In genomic region chr4:8047837-8048678, GRCh38 we compare ENCODE assay signal across 1 cellular context.
TF ChIP-seq lines count a peak whose summit lies in the region.

No MANE protein-coding gene starts in this region.

TF ChIP-seq in GM23338, 12 proteins besides CTCF, POLR2A, EP300 and RAD21 (continued from another document):
- TF ChIP-seq, protein P1, sequence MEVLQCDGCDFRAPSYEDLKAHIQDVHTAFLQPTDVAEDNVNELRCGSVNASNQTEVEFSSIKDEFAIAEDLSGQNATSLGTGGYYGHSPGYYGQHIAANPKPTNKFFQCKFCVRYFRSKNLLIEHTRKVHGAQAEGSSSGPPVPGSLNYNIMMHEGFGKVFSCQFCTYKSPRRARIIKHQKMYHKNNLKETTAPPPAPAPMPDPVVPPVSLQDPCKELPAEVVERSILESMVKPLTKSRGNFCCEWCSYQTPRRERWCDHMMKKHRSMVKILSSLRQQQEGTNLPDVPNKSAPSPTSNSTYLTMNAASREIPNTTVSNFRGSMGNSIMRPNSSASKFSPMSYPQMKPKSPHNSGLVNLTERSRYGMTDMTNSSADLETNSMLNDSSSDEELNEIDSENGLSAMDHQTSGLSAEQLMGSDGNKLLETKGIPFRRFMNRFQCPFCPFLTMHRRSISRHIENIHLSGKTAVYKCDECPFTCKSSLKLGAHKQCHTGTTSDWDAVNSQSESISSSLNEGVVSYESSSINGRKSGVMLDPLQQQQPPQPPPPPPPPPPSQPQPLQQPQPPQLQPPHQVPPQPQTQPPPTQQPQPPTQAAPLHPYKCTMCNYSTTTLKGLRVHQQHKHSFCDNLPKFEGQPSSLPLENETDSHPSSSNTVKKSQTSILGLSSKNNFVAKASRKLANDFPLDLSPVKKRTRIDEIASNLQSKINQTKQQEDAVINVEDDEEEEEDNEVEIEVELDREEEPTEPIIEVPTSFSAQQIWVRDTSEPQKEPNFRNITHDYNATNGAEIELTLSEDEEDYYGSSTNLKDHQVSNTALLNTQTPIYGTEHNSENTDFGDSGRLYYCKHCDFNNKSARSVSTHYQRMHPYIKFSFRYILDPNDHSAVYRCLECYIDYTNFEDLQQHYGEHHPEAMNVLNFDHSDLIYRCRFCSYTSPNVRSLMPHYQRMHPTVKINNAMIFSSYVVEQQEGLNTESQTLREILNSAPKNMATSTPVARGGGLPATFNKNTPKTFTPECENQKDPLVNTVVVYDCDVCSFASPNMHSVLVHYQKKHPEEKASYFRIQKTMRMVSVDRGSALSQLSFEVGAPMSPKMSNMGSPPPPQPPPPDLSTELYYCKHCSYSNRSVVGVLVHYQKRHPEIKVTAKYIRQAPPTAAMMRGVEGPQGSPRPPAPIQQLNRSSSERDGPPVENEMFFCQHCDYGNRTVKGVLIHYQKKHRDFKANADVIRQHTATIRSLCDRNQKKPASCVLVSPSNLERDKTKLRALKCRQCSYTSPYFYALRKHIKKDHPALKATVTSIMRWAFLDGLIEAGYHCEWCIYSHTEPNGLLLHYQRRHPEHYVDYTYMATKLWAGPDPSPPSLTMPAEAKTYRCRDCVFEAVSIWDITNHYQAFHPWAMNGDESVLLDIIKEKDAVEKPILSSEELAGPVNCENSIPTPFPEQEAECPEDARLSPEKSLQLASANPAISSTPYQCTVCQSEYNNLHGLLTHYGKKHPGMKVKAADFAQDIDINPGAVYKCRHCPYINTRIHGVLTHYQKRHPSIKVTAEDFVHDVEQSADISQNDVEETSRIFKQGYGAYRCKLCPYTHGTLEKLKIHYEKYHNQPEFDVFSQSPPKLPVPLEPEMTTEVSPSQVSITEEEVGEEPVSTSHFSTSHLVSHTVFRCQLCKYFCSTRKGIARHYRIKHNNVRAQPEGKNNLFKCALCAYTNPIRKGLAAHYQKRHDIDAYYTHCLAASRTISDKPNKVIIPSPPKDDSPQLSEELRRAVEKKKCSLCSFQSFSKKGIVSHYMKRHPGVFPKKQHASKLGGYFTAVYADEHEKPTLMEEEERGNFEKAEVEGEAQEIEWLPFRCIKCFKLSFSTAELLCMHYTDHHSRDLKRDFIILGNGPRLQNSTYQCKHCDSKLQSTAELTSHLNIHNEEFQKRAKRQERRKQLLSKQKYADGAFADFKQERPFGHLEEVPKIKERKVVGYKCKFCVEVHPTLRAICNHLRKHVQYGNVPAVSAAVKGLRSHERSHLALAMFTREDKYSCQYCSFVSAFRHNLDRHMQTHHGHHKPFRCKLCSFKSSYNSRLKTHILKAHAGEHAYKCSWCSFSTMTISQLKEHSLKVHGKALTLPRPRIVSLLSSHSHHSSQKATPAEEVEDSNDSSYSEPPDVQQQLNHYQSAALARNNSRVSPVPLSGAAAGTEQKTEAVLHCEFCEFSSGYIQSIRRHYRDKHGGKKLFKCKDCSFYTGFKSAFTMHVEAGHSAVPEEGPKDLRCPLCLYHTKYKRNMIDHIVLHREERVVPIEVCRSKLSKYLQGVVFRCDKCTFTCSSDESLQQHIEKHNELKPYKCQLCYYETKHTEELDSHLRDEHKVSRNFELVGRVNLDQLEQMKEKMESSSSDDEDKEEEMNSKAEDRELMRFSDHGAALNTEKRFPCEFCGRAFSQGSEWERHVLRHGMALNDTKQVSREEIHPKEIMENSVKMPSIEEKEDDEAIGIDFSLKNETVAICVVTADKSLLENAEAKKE (CRISPR knock-in tag; IDR thresholded peaks at IDR 0.05) = no peak
- TF ChIP-seq STAT1 (IDR thresholded peaks at IDR 0.05; ENCODE audit: unreplicated experiment) = no peak
- no peak for TF ChIP-seq POLR2AphosphoS5 (IDR thresholded peaks at IDR 0.05; ENCODE audit: low read depth)
- no peak for TF ChIP-seq CREB1 (CRISPR knock-in tag; IDR thresholded peaks at IDR 0.05; ENCODE audit: low read depth)
- TF ChIP-seq ZNF331 (CRISPR knock-in tag; IDR thresholded peaks at IDR 0.05; ENCODE audit: low read depth) = no peak
- no peak for TF ChIP-seq REST (IDR thresholded peaks at IDR 0.05; ENCODE audit: unreplicated experiment)
- no peak for TF ChIP-seq EZH2phosphoT487 (IDR thresholded peaks at IDR 0.05; ENCODE audit: unreplicated experiment)
- TF ChIP-seq NANOG (IDR thresholded peaks at IDR 0.05; ENCODE audit: borderline replicate concordance) = no peak
- TF ChIP-seq JUNB (IDR thresholded peaks at IDR 0.05; ENCODE audit: unreplicated experiment) = no peak
- no peak for TF ChIP-seq ETS1 (IDR thresholded peaks at IDR 0.05)
